28 cellular contexts compared by ENCODE assay signal in the genomic region with DNA sequence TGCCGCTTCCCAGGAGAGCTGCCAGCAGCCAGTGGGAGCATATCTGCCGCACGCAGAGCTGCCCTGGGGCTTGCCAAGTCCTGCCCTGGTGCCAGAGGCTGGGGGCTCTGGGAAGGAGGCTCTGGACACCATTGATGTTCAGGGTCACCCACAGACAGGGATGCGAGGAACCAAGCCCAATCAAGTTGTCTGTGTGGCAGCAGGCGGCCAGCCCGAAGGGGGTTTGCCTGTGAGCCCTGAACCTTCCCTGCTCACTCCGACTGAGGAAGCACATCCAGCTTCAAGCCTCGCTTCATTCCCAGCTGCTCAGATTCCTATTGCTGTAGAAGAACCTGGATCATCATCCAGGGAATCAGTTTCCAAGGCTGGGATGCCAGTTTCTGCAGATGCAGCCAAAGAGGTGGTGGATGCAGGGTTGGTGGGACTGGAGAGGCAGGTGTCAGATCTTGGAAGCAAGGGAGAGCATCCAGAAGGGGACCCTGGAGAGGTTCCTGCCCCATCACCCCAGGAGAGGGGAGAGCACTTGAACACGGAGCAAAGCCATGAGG.
"Had no signal": no experiment of that assay in that cellular context is flagged by ENCODE, and none has a peak within 500 bp of the region (broad histone marks: within the 10 kb centered on the region; RNA-seq: fewer than 3 reads in every experiment).

No MANE protein-coding gene starts in this region.

- H3K27me3 ChIP-seq: cardiac muscle cell, Peyer's patch had no signal

- H3K36me3 ChIP-seq: cardiac muscle cell, Peyer's patch had no signal

- DNase-seq: activated B cell treated with CpG ODN at 0.5 μM for 24 hours; activated CD4-positive, alpha-beta T cell treated with anti-CD3 and anti-CD28 coated beads for 1 hour; activated CD4-positive, alpha-beta T cell treated with anti-CD3 and anti-CD28 coated beads, Interleukin-2, amount 10 ng/mL, durations not matched to agents 24 days and 14 days; activated CD4-positive, alpha-beta T cell treated with anti-CD3 and anti-CD28 coated beads, Interleukin-2, amount 50 U/mL, for 48 hours; activated CD8-positive, alpha-beta memory T cell treated with anti-CD3 and anti-CD28 coated beads for 24 hours; activated gamma-delta T cell; activated naive CD4-positive, alpha-beta T cell treated with anti-CD3 and anti-CD28 coated beads for 36 hours; activated T-cell treated with anti-CD3 and anti-CD28 coated beads, Interleukin-2, amount 50 U/mL, for 48 hours; amygdala; cerebellar nuclear complex; MV-4-11; NCI-H1092 treated with DMSO at 0.1 percent for 48 hours; NCI-H1417 treated with DMSO at 0.1 percent for 48 hours; NCI-H1694; NCI-H2029; NCI-H2107; NCI-H2171 treated with DMSO at 0.1 percent for 48 hours; NCI-H226; NCI-H510A treated with DMSO at 0.1 percent for 48 hours; NCI-H69; NK-92 treated with Interleukin-12 subunit alpha and Interleukin-12 subunit beta, amount 100 ng/mL, for 24 hours; Peyer's patch; SIG-M5; T-helper 17 cell; T-helper 9 cell had no signal

- H3K27ac ChIP-seq: cardiac muscle cell, KMS-11, Peyer's patch had no signal

- ATAC-seq: activated T-helper 17 cell treated with anti-CD3 and anti-CD28 coated beads, Interleukin-2, amount 50 U/mL, for 72 hours; T-helper 17 cell had no signal

- H3K4me3 ChIP-seq: cardiac muscle cell, Peyer's patch had no signal

- H3K9me3 ChIP-seq: Peyer's patch had no signal
